In the genomic region with DNA sequence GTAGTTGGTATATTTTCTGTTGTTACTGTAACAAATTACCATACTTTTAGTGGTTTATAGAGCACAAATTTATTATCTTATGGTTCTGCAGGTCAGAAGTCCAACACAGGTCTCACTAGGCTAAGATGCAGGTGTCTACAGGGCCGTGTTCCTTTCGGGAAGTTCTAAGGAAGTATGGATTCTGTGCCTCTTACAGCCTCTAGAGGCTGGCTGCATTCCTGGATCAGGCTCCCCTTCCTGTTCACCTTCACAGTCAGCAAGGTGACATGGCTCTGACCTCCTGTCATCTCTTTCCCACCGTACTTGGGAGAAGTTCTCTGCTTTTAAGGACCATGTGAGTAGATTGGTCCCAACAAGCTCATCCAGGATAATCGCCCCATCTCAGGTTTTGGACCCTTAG, we compare ENCODE assay signal across 19 cellular contexts. TPM values are rescaled to one million over a fixed set of nuclear protein-coding genes. Genes with fewer than 3 reads are reported as not detected.
DNase-seq lines count a peak whose midpoint lies in the region; ATAC-seq and TF ChIP-seq lines count a peak whose summit lies in the region.
"Had no signal": no experiment of that assay in that cellular context is flagged by ENCODE, and none has a peak within 500 bp of the region (broad histone marks: within the 10 kb centered on the region; RNA-seq: fewer than 3 reads in every experiment).

No MANE protein-coding gene starts in this region.

- peak overlapping the region; percentile 3 for H3K4ac ChIP-seq in trophoblast cell (ENCODE audit: low read depth, low read length)

- H4K8ac ChIP-seq in trophoblast cell (ENCODE audit: low read depth, low read length) = no peak overlapping the region

- peak; percentile 45 for DNase-seq in GM23338 (ENCODE audit: low spot score)
- no peak for DNase-seq in WTC11 (ENCODE audit: low spot score)
- DNase-seq in islet precursor cell = peak; percentile 60
- no peak for DNase-seq in trophoblast cell
- DNase-seq in effector CD8-positive, alpha-beta T cell (lab: John Stamatoyannopoulos, UW) = no peak
- no peak for DNase-seq in NCI-H2196 treated with DMSO at 0.1 percent for 48 hours (lab: John Stamatoyannopoulos, UW; ENCODE audit: unreplicated experiment)
- DNase-seq in NCI-H187 (lab: John Stamatoyannopoulos, UW) = no peak
- DNase-seq: AML-193, DMS 273 treated with DMSO at 0.1 percent for 48 hours, GF-D8, NCI-H1048, NCI-H1436 treated with DMSO at 0.1 percent for 48 hours, NCI-H2081 treated with DMSO at 0.1 percent for 48 hours, NCI-H524, SHP77 had no signal

- H3K4me3 Mint-ChIP-seq in GM23338 = no peak overlapping the region
- H3K4me3 Mint-ChIP-seq in WTC11 = no peak overlapping the region
- H3K4me3 Mint-ChIP-seq: CD14-positive monocyte had no signal

- H3K27ac Mint-ChIP-seq in GM23338 (no peak overlapping the region; the same call in 1 of the 2 replicates), WTC11 (peak overlapping the region; percentile 87)

- peaks cover 33% of the 10 kb centered on the region for H3K4me1 ChIP-seq in GM23338 (ENCODE audit: insufficient read depth)
- H3K4me1 ChIP-seq in trophoblast cell (ENCODE audit: control insufficient read depth in 1 of 2, insufficient read depth in 2 of 2, low read length in 2 of 2) = no peaks in the 10 kb centered on the region

- H3K23ac ChIP-seq in trophoblast cell (ENCODE audit: low read length) = no peak overlapping the region

- no peak overlapping the region for H4K91ac ChIP-seq in trophoblast cell (ENCODE audit: low read depth, low read length)

- peak; percentile 15; the same call in 1 of the 3 replicates for ATAC-seq in GM23338
- ATAC-seq in WTC11 = peak; percentile 18
- ATAC-seq: HepG2 had no signal

- no peaks in the 10 kb centered on the region for H3K79me1 ChIP-seq in trophoblast cell (ENCODE audit: low read length)

- H2AK5ac ChIP-seq in trophoblast cell (ENCODE audit: low read length) = no peak overlapping the region

- H3K18ac ChIP-seq in trophoblast cell (ENCODE audit: low read length) = no peak overlapping the region

- peaks cover 94% of the 10 kb centered on the region for H3K79me2 ChIP-seq in GM23338 (replicated peaks; ENCODE audit: insufficient read depth)
- no peaks in the 10 kb centered on the region for H3K79me2 ChIP-seq in trophoblast cell (ENCODE audit: control insufficient read depth, insufficient read depth, low read length, poor library complexity)

- peaks cover 9% of the 10 kb centered on the region for H4K20me1 ChIP-seq in GM23338 (replicated peaks; ENCODE audit: insufficient read depth)

- POLR2A ChIA-PET in WTC11 (lab: Charles Lee) = interaction anchor here (0.5 kb wide), 1 partner anchor 24 kb away, joined by 3 read pairs; no protein-coding TSS in a partner anchor

- no peak overlapping the region for H4K12ac ChIP-seq in trophoblast cell (ENCODE audit: low read depth, low read length)

- TF ChIP-seq CTCF in GM23338 (conservative IDR thresholded peaks at IDR 0.05; ENCODE audit: low read depth in 2 of 2) = no peak
- TF ChIP-seq CTCF in WTC11 (IDR thresholded peaks at IDR 0.05) = no peak

- H2AFZ ChIP-seq in GM23338 (no peak overlapping the region), trophoblast cell (ENCODE audit: insufficient read depth, low read length, poor library complexity) (no peak overlapping the region)

- H3K4me3 ChIP-seq in GM23338 (no peak overlapping the region), trophoblast cell (ENCODE audit: low read depth, low read length) (no peak overlapping the region)
- H3K4me3 ChIP-seq: Peyer's patch had no signal

- H3K36me3 ChIP-seq in GM23338 (ENCODE audit: insufficient read depth) = no peaks in the 10 kb centered on the region
- H3K36me3 ChIP-seq in trophoblast cell (ENCODE audit: control insufficient read depth in 1 of 2, insufficient read depth in 2 of 2, low read length in 2 of 2) = no peaks in the 10 kb centered on the region
- H3K36me3 ChIP-seq: Peyer's patch had no signal

- H3K9me3 ChIP-seq in trophoblast cell (ENCODE audit: insufficient read depth, low read depth, low read length) = no peaks in the 10 kb centered on the region
- H3K9me3 ChIP-seq: Peyer's patch had no signal

- H3F3A ChIP-seq in GM23338 (replicated peaks; ENCODE audit: low read depth) = 0 out of 2 replicates have a peak, but pooled peaks cover 7% of the 10 kb centered on the region

- CTCF ChIA-PET in WTC11 (lab: Charles Lee) = no interaction called here

- H3K4me2 ChIP-seq in GM23338 (no peak overlapping the region), trophoblast cell (ENCODE audit: low read length) (no peak overlapping the region)
- H3K4me2 ChIP-seq: KMS-11 had no signal

- H3K27me3 ChIP-seq in GM23338 (ENCODE audit: insufficient read depth) (no peaks in the 10 kb centered on the region), trophoblast cell (ENCODE audit: insufficient read depth, low read length) (no peaks in the 10 kb centered on the region)
- H3K27me3 ChIP-seq: Peyer's patch had no signal

- no peaks in the 10 kb centered on the region for H3K9me2 ChIP-seq in GM23338 (ENCODE audit: insufficient read depth)

- H3K4me1 Mint-ChIP-seq in GM23338 = peaks cover 30% of the 10 kb centered on the region
- H3K4me1 Mint-ChIP-seq in WTC11 = peaks cover 56% of the 10 kb centered on the region
- H3K4me1 Mint-ChIP-seq: CD14-positive monocyte had no signal

- H3K14ac ChIP-seq in trophoblast cell (ENCODE audit: low read length) = no peak overlapping the region

- H2BK5ac ChIP-seq in trophoblast cell (ENCODE audit: low read depth, low read length, poor library complexity) = no peak overlapping the region

- H2BK12ac ChIP-seq in trophoblast cell (ENCODE audit: low read length) = no peak overlapping the region

- H3K9me3 Mint-ChIP-seq in GM23338 (no peaks in the 10 kb centered on the region), WTC11 (peaks cover 4% of the 10 kb centered on the region; the same call in 1 of the 2 replicates)

- no peak overlapping the region for H2BK120ac ChIP-seq in trophoblast cell (ENCODE audit: insufficient read depth, low read length, poor library complexity)

- H3K36me3 Mint-ChIP-seq in GM23338 (ENCODE audit: low read depth) = peaks cover 14% of the 10 kb centered on the region
- H3K36me3 Mint-ChIP-seq in WTC11 = peaks cover 4% of the 10 kb centered on the region; the same call in 1 of the 2 replicates
- H3K36me3 Mint-ChIP-seq: CD14-positive monocyte had no signal

- H3K27me3 Mint-ChIP-seq in GM23338 (ENCODE audit: insufficient read depth, low read depth, poor library complexity) = no peaks in the 10 kb centered on the region
- no peaks in the 10 kb centered on the region for H3K27me3 Mint-ChIP-seq in WTC11 (ENCODE audit: low read depth)

- peak overlapping the region; percentile 84 for H3K27ac ChIP-seq in GM23338 (ENCODE audit: low read depth)
- H3K27ac ChIP-seq in trophoblast cell (ENCODE audit: low read depth, low read length) = no peak overlapping the region
- H3K27ac ChIP-seq: KMS-11 had no signal

- WGBS in trophoblast cell (ENCODE audit: extremely low coverage, insufficient coverage, insufficient read length) = no CpG with 5 or more reads among the region's 4 CpGs

- H3K9ac ChIP-seq in trophoblast cell (ENCODE audit: low read length) = no peak overlapping the region
- H3K9ac ChIP-seq: KMS-11 had no signal

TF ChIP-seq in GM23338, 12 proteins besides CTCF, POLR2A, EP300 and RAD21 (continues in another document):
- TF ChIP-seq, protein P1, sequence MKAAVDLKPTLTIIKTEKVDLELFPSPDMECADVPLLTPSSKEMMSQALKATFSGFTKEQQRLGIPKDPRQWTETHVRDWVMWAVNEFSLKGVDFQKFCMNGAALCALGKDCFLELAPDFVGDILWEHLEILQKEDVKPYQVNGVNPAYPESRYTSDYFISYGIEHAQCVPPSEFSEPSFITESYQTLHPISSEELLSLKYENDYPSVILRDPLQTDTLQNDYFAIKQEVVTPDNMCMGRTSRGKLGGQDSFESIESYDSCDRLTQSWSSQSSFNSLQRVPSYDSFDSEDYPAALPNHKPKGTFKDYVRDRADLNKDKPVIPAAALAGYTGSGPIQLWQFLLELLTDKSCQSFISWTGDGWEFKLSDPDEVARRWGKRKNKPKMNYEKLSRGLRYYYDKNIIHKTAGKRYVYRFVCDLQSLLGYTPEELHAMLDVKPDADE (IDR thresholded peaks at IDR 0.05) = no peak
- TF ChIP-seq POLR2AphosphoS5 (IDR thresholded peaks at IDR 0.05; ENCODE audit: low read depth) = no peak
- TF ChIP-seq STAT1 (IDR thresholded peaks at IDR 0.05; ENCODE audit: unreplicated experiment) = no peak
- no peak for TF ChIP-seq ZNF331 (CRISPR knock-in tag; IDR thresholded peaks at IDR 0.05; ENCODE audit: low read depth)

TF ChIP-seq in WTC11, 78 proteins besides CTCF, POLR2A, EP300 and RAD21:
- TF ChIP-seq, protein P2, sequence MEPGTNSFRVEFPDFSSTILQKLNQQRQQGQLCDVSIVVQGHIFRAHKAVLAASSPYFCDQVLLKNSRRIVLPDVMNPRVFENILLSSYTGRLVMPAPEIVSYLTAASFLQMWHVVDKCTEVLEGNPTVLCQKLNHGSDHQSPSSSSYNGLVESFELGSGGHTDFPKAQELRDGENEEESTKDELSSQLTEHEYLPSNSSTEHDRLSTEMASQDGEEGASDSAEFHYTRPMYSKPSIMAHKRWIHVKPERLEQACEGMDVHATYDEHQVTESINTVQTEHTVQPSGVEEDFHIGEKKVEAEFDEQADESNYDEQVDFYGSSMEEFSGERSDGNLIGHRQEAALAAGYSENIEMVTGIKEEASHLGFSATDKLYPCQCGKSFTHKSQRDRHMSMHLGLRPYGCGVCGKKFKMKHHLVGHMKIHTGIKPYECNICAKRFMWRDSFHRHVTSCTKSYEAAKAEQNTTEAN (CRISPR knock-in tag; IDR thresholded peaks at IDR 0.05) = no peak
- TF ChIP-seq, protein P3, sequence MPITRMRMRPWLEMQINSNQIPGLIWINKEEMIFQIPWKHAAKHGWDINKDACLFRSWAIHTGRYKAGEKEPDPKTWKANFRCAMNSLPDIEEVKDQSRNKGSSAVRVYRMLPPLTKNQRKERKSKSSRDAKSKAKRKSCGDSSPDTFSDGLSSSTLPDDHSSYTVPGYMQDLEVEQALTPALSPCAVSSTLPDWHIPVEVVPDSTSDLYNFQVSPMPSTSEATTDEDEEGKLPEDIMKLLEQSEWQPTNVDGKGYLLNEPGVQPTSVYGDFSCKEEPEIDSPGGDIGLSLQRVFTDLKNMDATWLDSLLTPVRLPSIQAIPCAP (CRISPR knock-in tag; IDR thresholded peaks at IDR 0.05) = no peak

RNA-seq across cellular contexts. Expression of a gene that starts 37.3 kb away (rescaled TPM):
- total RNA-seq in GM23338 (2014; rRNA removed; shearing (Covaris generic)) = 82.5 and 87.7 TPM in 2 replicates
- 12.4 and 14.2 TPM in 2 replicates for polyA plus RNA-seq in GM23338 (2016; fragmentation: Nextera tagmentation; extraction: Ambion mirVana)
- total RNA-seq in WTC11 (2021) = 99.7 to 107 TPM (median 104 TPM) in 3 replicates
- 33.4 and 35.8 TPM in 2 replicates for polyA plus RNA-seq in trophoblast cell (2013)

Comparison
In these comparisons a context has a peak if more than half of its experiments do, and no peak if none do; other contexts are left out.
1. DNase-seq: peak in GM23338 (single experiment) and islet precursor cell (single experiment); none in WTC11 (single experiment), trophoblast cell (0 of 2), effector CD8-positive, alpha-beta T cell (single experiment), NCI-H2196 treated with DMSO at 0.1 percent for 48 hours (single experiment) and NCI-H187 (0 of 2).